In genomic region chr3:67858492-67858891, GRCh38 we compare ENCODE assay signal across 32 cellular contexts.
"Had no signal": no experiment of that assay in that cellular context is flagged by ENCODE, and none has a peak within 500 bp of the region (broad histone marks: within the 10 kb centered on the region; RNA-seq: fewer than 3 reads in every experiment).

No MANE protein-coding gene starts in this region.

- DNase-seq: activated B cell treated with CpG ODN at 0.5 μM for 24 hours; activated CD4-positive, alpha-beta T cell treated with anti-CD3 and anti-CD28 coated beads for 48 hours; activated CD4-positive, alpha-beta T cell treated with anti-CD3 and anti-CD28 coated beads, Interleukin-2, amount 50 U/mL, for 1 hour; activated CD4-positive, alpha-beta T cell treated with anti-CD3 and anti-CD28 coated beads, Interleukin-2, amount 50 U/mL, for 48 hours; activated CD8-positive, alpha-beta memory T cell treated with anti-CD3 and anti-CD28 coated beads for 24 hours; activated CD8-positive, alpha-beta T cell treated with anti-CD3 and anti-CD28 coated beads for 36 hours; activated effector memory CD4-positive, alpha-beta T cell treated with Interleukin-2 at 50 U/mL for 16 hours; activated naive CD4-positive, alpha-beta T cell treated with anti-CD3 and anti-CD28 coated beads for 36 hours; activated naive CD8-positive, alpha-beta T cell treated with anti-CD3 and anti-CD28 coated beads, Interleukin-2, amount 10 ng/mL, durations not matched to agents 7 days and 5 days; activated T-cell treated with anti-CD3 and anti-CD28 coated beads, Interleukin-2, amount 50 U/mL, for 4 hours; brain microvascular endothelial cell; dorsolateral prefrontal cortex; effector memory CD4-positive, alpha-beta T cell; endodermal cell; foreskin fibroblast; glutamatergic neuron; heart left ventricle; T-helper 1 cell; T-helper 17 cell; T1000; WERI-Rb-1 had no signal

- ATAC-seq: activated CD4-positive, CD25-positive, alpha-beta regulatory T cell treated with anti-CD3 and anti-CD28 coated beads, Interleukin-2, amount 50 U/mL, for 24 hours; activated CD8-positive, alpha-beta T cell treated with anti-CD3 and anti-CD28 coated beads for 36 hours; activated naive CD4-positive, alpha-beta T cell treated with anti-CD3 and anti-CD28 coated beads, Interleukin-2, amount 50 U/mL, for 72 hours; activated T-cell treated with anti-CD3 and anti-CD28 coated beads, Interleukin-2, amount 50 U/mL, for 4 hours; activated T-helper 17 cell treated with anti-CD3 and anti-CD28 coated beads, Interleukin-2, amount 50 U/mL, for 72 hours; esophagus mucosa; heart left ventricle; T-helper 17 cell had no signal

- H3K4me3 Mint-ChIP-seq: activated B cell treated with CpG ODN at 0.5 μM for 24 hours; activated CD8-positive, alpha-beta T cell treated with anti-CD3 and anti-CD28 coated beads for 36 hours; activated naive CD4-positive, alpha-beta T cell treated with anti-CD3 and anti-CD28 coated beads for 36 hours; activated naive CD8-positive, alpha-beta T cell treated with anti-CD3 and anti-CD28 coated beads, Interleukin-2, amount 10 ng/mL, durations not matched to agents 7 days and 5 days; activated T-cell treated with anti-CD3 and anti-CD28 coated beads, Interleukin-2, amount 50 U/mL, for 4 hours; activated T-helper 17 cell treated with anti-CD3 and anti-CD28 coated beads, Interleukin-2, amount 50 U/mL, for 72 hours; central memory CD8-positive, alpha-beta T cell; dendritic cell treated with granulocyte-macrophage colony-stimulating factor and Interleukin-4, amounts not matched to agents 40 ng/mL and 50 ng/mL, for 4 days; endodermal cell; T-helper 17 cell; T-helper 2 cell treated with Interferon-gamma antibody and Interleukin-4, amounts not matched to agents 5 μg/mL and 100 μg/mL, for 36 hours had no signal

- H3K4me3 ChIP-seq: coronary artery, dorsolateral prefrontal cortex, heart left ventricle had no signal

- FAIRE-seq: astrocyte, bronchial epithelial cell, frontal cortex had no signal

- H3K4me1 ChIP-seq: heart left ventricle had no signal

- H3K27me3 ChIP-seq: brain microvascular endothelial cell, dorsolateral prefrontal cortex, heart left ventricle had no signal

- H3K4me1 Mint-ChIP-seq: activated B cell treated with CpG ODN at 0.5 μM for 24 hours; activated T-helper 17 cell treated with anti-CD3 and anti-CD28 coated beads, Interleukin-2, amount 50 U/mL, for 72 hours; central memory CD8-positive, alpha-beta T cell; endodermal cell; T-helper 17 cell had no signal

- H3K27me3 Mint-ChIP-seq: activated B cell treated with CpG ODN at 0.5 μM for 24 hours; activated CD8-positive, alpha-beta T cell treated with anti-CD3 and anti-CD28 coated beads for 36 hours; activated naive CD8-positive, alpha-beta T cell treated with anti-CD3 and anti-CD28 coated beads, Interleukin-2, amount 10 ng/mL, durations not matched to agents 7 days and 5 days; dendritic cell treated with granulocyte-macrophage colony-stimulating factor and Interleukin-4, amounts not matched to agents 40 ng/mL and 50 ng/mL, for 4 days; T-helper 17 cell had no signal

- H3K27ac Mint-ChIP-seq: activated B cell treated with CpG ODN at 0.5 μM for 24 hours; activated CD8-positive, alpha-beta T cell treated with anti-CD3 and anti-CD28 coated beads for 36 hours; activated naive CD4-positive, alpha-beta T cell treated with anti-CD3 and anti-CD28 coated beads for 36 hours; activated naive CD4-positive, alpha-beta T cell treated with anti-CD3 and anti-CD28 coated beads, Interleukin-2, amount 50 U/mL, for 72 hours; activated naive CD8-positive, alpha-beta T cell treated with anti-CD3 and anti-CD28 coated beads, Interleukin-2, amount 10 ng/mL, durations not matched to agents 7 days and 5 days; activated T-helper 17 cell treated with anti-CD3 and anti-CD28 coated beads, Interleukin-2, amount 50 U/mL, for 72 hours; dendritic cell treated with granulocyte-macrophage colony-stimulating factor and Interleukin-4, amounts not matched to agents 40 ng/mL and 50 ng/mL, for 4 days; endodermal cell; T-helper 17 cell; T-helper 2 cell treated with Interferon-gamma antibody and Interleukin-4, amounts not matched to agents 5 μg/mL and 100 μg/mL, for 36 hours had no signal

- H3K27ac ChIP-seq: brain microvascular endothelial cell, coronary artery, dorsolateral prefrontal cortex, heart left ventricle, WERI-Rb-1 had no signal

- H3K36me3 ChIP-seq: brain microvascular endothelial cell, heart left ventricle, WERI-Rb-1 had no signal

- H3K9me3 Mint-ChIP-seq: activated naive CD4-positive, alpha-beta T cell treated with anti-CD3 and anti-CD28 coated beads, Interleukin-2, amount 50 U/mL, for 72 hours; activated T-cell treated with anti-CD3 and anti-CD28 coated beads, Interleukin-2, amount 50 U/mL, for 4 hours; activated T-helper 17 cell treated with anti-CD3 and anti-CD28 coated beads, Interleukin-2, amount 50 U/mL, for 72 hours; central memory CD8-positive, alpha-beta T cell; dendritic cell treated with granulocyte-macrophage colony-stimulating factor and Interleukin-4, amounts not matched to agents 40 ng/mL and 50 ng/mL, for 4 days; endodermal cell; T-helper 2 cell treated with Interferon-gamma antibody and Interleukin-4, amounts not matched to agents 5 μg/mL and 100 μg/mL, for 36 hours had no signal
